In the genomic region with DNA sequence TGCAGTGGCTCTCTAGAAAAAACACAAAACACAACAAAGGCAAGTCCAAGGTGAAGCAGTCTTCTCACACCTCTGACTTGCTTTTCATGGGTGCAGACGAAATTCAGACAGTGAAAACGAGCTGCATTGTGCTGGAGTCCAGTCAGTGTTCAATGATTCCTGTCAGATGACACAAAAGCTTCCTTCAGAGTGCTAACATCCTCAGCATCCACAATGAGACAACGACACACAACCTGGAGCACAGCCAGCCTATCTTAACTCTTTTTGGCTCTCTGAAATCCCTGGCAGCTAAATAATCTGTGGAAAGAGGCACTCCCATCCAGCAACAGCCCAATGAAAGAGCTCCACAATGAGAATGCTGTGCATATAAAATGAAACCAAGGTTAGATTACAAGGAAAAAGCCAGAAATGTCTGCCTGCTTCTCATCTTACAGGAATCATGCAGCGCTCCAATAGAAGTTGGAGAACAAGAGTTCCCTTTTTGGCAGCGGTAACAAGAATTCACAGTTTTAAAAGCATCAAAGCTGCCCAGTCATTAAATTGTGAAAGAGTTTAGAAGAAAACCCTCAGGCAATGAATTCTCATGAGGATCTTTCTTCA, we compare ENCODE assay signal across 27 cellular contexts.
"Had no signal": no experiment of that assay in that cellular context is flagged by ENCODE, and none has a peak within 500 bp of the region (broad histone marks: within the 10 kb centered on the region; RNA-seq: fewer than 3 reads in every experiment).

No MANE protein-coding gene starts in this region.

- H3K27ac ChIP-seq: ascending aorta, body of pancreas, KMS-11, Peyer's patch, RWPE1 had no signal

- H3K4me1 Mint-ChIP-seq: activated naive CD8-positive, alpha-beta T cell treated with anti-CD3 and anti-CD28 coated beads, Interleukin-2, amount 50 U/mL, for 24 hours; WTC11 had no signal

- DNase-seq: activated CD4-positive, alpha-beta T cell treated with anti-CD3 and anti-CD28 coated beads for 48 hours; activated CD4-positive, alpha-beta T cell treated with anti-CD3 and anti-CD28 coated beads, Interleukin-2, amount 50 U/mL, for 4 hours; activated CD4-positive, CD25-positive, alpha-beta regulatory T cell treated with anti-CD3 and anti-CD28 coated beads, Interleukin-2, amount 50 U/mL, for 72 hours; activated effector memory CD4-positive, alpha-beta T cell treated with anti-CD3 and anti-CD28 coated beads, Interleukin-2, amount 50 U/mL, for 16 hours; activated naive CD4-positive, alpha-beta T cell treated with Interleukin-2 at 50 U/mL for 16 hours; activated naive CD8-positive, alpha-beta T cell treated with anti-CD3 and anti-CD28 coated beads, Interleukin-2, amount 50 U/mL, for 24 hours; activated T-cell treated with anti-CD3 and anti-CD28 coated beads, Interleukin-2, amount 50 U/mL, for 4 hours; amniotic stem cell; body of pancreas; central memory CD4-positive, alpha-beta T cell; NCI-H1092; NCI-H1417; NCI-H2029; NCI-H2107; NCI-H345; NCI-H510A; NCI-H526 treated with DMSO at 0.1 percent for 48 hours; NCI-H82; Peyer's patch; SHP77; T-helper 9 cell had no signal

- H3K4me3 Mint-ChIP-seq: activated naive CD8-positive, alpha-beta T cell treated with anti-CD3 and anti-CD28 coated beads, Interleukin-2, amount 50 U/mL, for 24 hours; activated T-cell treated with anti-CD3 and anti-CD28 coated beads, Interleukin-2, amount 50 U/mL, for 4 hours; T-helper 1 cell treated with Interleukin-12 subunit alpha and Interleukin-12 subunit beta and Interleukin-4 antibody, amounts not matched to agents 30 μg/mL and 1 μg/mL, for 36 hours; WTC11 had no signal

- H3K27me3 ChIP-seq: ascending aorta, body of pancreas, Peyer's patch had no signal

- H3K4me3 ChIP-seq: ascending aorta, body of pancreas, Peyer's patch had no signal

- H3K27me3 Mint-ChIP-seq: activated naive CD8-positive, alpha-beta T cell treated with anti-CD3 and anti-CD28 coated beads, Interleukin-2, amount 50 U/mL, for 24 hours had no signal

- H3K36me3 ChIP-seq: ascending aorta, Peyer's patch had no signal

- H3K9me3 Mint-ChIP-seq: activated naive CD4-positive, alpha-beta T cell treated with anti-CD3 and anti-CD28 coated beads, Interleukin-2, amount 50 U/mL, for 72 hours; activated naive CD8-positive, alpha-beta T cell treated with anti-CD3 and anti-CD28 coated beads, Interleukin-2, amount 50 U/mL, for 24 hours; activated T-cell treated with anti-CD3 and anti-CD28 coated beads, Interleukin-2, amount 50 U/mL, for 4 hours; T-helper 1 cell treated with Interleukin-12 subunit alpha and Interleukin-12 subunit beta and Interleukin-4 antibody, amounts not matched to agents 30 μg/mL and 1 μg/mL, for 36 hours; WTC11 had no signal

- H3K9me3 ChIP-seq: ascending aorta, body of pancreas, Peyer's patch had no signal

- H3K4me1 ChIP-seq: ascending aorta, body of pancreas, Peyer's patch had no signal

- H3K27ac Mint-ChIP-seq: activated naive CD4-positive, alpha-beta T cell treated with anti-CD3 and anti-CD28 coated beads, Interleukin-2, amount 50 U/mL, for 72 hours; activated naive CD8-positive, alpha-beta T cell treated with anti-CD3 and anti-CD28 coated beads, Interleukin-2, amount 50 U/mL, for 24 hours; T-helper 1 cell treated with Interleukin-12 subunit alpha and Interleukin-12 subunit beta and Interleukin-4 antibody, amounts not matched to agents 30 μg/mL and 1 μg/mL, for 36 hours; WTC11 had no signal

- H3K36me3 Mint-ChIP-seq: activated naive CD4-positive, alpha-beta T cell treated with anti-CD3 and anti-CD28 coated beads, Interleukin-2, amount 50 U/mL, for 72 hours; WTC11 had no signal

- ATAC-seq: activated naive CD4-positive, alpha-beta T cell treated with anti-CD3 and anti-CD28 coated beads, Interleukin-2, amount 50 U/mL, for 72 hours; activated naive CD8-positive, alpha-beta T cell treated with anti-CD3 and anti-CD28 coated beads, Interleukin-2, amount 50 U/mL, for 24 hours; activated T-cell treated with anti-CD3 and anti-CD28 coated beads, Interleukin-2, amount 50 U/mL, for 4 hours; body of pancreas; WTC11 had no signal
